1 cellular context compared by ENCODE assay signal in the genomic region with DNA sequence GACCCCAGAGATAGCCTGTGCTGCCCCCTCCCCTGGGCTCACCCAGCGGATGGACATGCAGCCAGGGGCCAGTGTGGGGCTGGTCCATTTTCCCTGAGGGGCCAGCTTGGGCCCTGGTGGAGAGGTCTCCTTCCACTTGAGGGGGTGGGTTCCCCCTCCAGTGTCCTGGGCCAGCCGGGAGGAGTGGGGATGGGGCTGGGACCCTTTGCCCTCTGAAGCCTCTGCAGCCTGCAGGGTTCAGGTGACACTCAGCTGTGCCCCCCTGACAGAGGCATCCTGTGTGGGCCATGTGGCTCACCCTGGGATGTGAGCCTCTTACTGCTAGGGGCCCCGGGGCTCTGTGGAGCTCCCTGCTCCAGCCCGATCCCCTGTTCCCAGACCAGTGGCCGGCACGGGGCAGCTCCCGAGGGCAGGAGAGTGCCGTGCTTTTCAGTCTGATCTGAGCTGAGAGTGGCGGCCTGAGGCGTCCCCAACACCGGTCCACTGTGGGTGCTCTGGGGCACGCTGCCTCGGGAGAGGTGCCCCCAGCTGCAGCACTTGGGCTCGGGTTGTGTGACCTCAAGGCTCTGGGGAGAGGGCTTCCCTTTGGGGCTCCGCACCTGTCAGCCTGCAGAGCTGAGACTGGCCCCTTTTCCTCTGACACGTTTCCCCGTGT.
TF ChIP-seq lines count a peak whose summit lies in the region.

No MANE protein-coding gene starts in this region.

TF ChIP-seq in GM12878, 131 proteins besides CTCF, POLR2A, EP300 and RAD21:
- no peak for TF ChIP-seq MTA2 (IDR thresholded peaks at IDR 0.05; ENCODE audit: low read depth)
- no peak for TF ChIP-seq ZBTB4 (CRISPR knock-in tag; IDR thresholded peaks at IDR 0.05)
- no peak for TF ChIP-seq YBX1 (IDR thresholded peaks at IDR 0.05)
- no peak for TF ChIP-seq TBL1XR1 (IDR thresholded peaks at IDR 0.05; ENCODE audit: low read depth, low read length)
- TF ChIP-seq, protein P1, sequence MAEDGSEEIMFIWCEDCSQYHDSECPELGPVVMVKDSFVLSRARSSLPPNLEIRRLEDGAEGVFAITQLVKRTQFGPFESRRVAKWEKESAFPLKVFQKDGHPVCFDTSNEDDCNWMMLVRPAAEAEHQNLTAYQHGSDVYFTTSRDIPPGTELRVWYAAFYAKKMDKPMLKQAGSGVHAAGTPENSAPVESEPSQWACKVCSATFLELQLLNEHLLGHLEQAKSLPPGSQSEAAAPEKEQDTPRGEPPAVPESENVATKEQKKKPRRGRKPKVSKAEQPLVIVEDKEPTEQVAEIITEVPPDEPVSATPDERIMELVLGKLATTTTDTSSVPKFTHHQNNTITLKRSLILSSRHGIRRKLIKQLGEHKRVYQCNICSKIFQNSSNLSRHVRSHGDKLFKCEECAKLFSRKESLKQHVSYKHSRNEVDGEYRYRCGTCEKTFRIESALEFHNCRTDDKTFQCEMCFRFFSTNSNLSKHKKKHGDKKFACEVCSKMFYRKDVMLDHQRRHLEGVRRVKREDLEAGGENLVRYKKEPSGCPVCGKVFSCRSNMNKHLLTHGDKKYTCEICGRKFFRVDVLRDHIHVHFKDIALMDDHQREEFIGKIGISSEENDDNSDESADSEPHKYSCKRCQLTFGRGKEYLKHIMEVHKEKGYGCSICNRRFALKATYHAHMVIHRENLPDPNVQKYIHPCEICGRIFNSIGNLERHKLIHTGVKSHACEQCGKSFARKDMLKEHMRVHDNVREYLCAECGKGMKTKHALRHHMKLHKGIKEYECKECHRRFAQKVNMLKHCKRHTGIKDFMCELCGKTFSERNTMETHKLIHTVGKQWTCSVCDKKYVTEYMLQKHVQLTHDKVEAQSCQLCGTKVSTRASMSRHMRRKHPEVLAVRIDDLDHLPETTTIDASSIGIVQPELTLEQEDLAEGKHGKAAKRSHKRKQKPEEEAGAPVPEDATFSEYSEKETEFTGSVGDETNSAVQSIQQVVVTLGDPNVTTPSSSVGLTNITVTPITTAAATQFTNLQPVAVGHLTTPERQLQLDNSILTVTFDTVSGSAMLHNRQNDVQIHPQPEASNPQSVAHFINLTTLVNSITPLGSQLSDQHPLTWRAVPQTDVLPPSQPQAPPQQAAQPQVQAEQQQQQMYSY (CRISPR knock-in tag; IDR thresholded peaks at IDR 0.05), result no peak
- no peak for TF ChIP-seq E4F1 (IDR thresholded peaks at IDR 0.05; ENCODE audit: borderline replicate concordance, partially characterized antibody)
- no peak for TF ChIP-seq RELA (IDR thresholded peaks at IDR 0.05; ENCODE audit: borderline replicate concordance, partially characterized antibody)
- TF ChIP-seq PBX3 (IDR thresholded peaks at IDR 0.05; ENCODE audit: insufficient replicate concordance, low read depth, low read length), result no peak
- no peak for TF ChIP-seq WRNIP1 (IDR thresholded peaks at IDR 0.05; ENCODE audit: borderline replicate concordance, low read depth, low read length)
- TF ChIP-seq SMAD5 (IDR thresholded peaks at IDR 0.05; ENCODE audit: low read depth), result no peak
- no peak for TF ChIP-seq EZH2 (IDR thresholded peaks at IDR 0.05; ENCODE audit: borderline replicate concordance, control insufficient read depth, low read depth, low read length)
- TF ChIP-seq MEF2A (IDR thresholded peaks at IDR 0.05; ENCODE audit: insufficient read depth, low read depth, low read length), result no peak
- TF ChIP-seq TAF1 (IDR thresholded peaks at IDR 0.05; ENCODE audit: borderline replicate concordance, low read depth, low read length), result no peak
- no peak for TF ChIP-seq POLR2AphosphoS2 (IDR thresholded peaks at IDR 0.05; ENCODE audit: low read depth, low read length)
